Comparison of ENCODE assay signal across 32 cellular contexts in genomic region chr6:20838113-20838512, GRCh38.
"Had no signal": no experiment of that assay in that cellular context is flagged by ENCODE, and none has a peak within 500 bp of the region (broad histone marks: within the 10 kb centered on the region; RNA-seq: fewer than 3 reads in every experiment).

No MANE protein-coding gene starts in this region.

- H3K4me1 ChIP-seq: SJCRH30 had no signal

- H3K9me3 Mint-ChIP-seq: activated T-cell treated with anti-CD3 and anti-CD28 coated beads, Interleukin-2, amount 50 U/mL, for 24 hours had no signal

- H3K36me3 Mint-ChIP-seq: WTC11 had no signal

- H3K36me3 ChIP-seq: brain microvascular endothelial cell, cardiac muscle cell, SJCRH30 had no signal

- H3K4me3 ChIP-seq: cardiac muscle cell, SJCRH30 had no signal

- H3K9me3 ChIP-seq: SJCRH30, SK-N-SH had no signal

- H3K4me2 ChIP-seq: SK-N-SH had no signal

- H3K27ac ChIP-seq: brain microvascular endothelial cell, cardiac muscle cell, SJCRH30 had no signal

- H3K27me3 Mint-ChIP-seq: activated CD8-positive, alpha-beta memory T cell treated with anti-CD3 and anti-CD28 coated beads, Interleukin-2, amount 10 ng/mL, durations not matched to agents 7 days and 5 days; activated naive CD8-positive, alpha-beta T cell; activated T-cell treated with anti-CD3 and anti-CD28 coated beads, Interleukin-2, amount 50 U/mL, for 24 hours had no signal

- H3K27me3 ChIP-seq: brain microvascular endothelial cell, cardiac muscle cell, SJCRH30 had no signal

- H3K27ac Mint-ChIP-seq: activated CD8-positive, alpha-beta memory T cell treated with anti-CD3 and anti-CD28 coated beads, Interleukin-2, amount 10 ng/mL, durations not matched to agents 7 days and 5 days; activated naive CD8-positive, alpha-beta T cell; activated T-cell treated with anti-CD3 and anti-CD28 coated beads, Interleukin-2, amount 50 U/mL, for 24 hours; activated T-helper 1 cell treated with anti-CD3 and anti-CD28 coated beads, Interleukin-12 subunit alpha, Interleukin-12 subunit beta, Interleukin-2, Interleukin-4 antibody, amounts not matched to agents 30 ng/mL and 10 ng/mL and 1 ng/mL, durations not matched to agents 14 hours and 24 hours and 36 hours; T-helper 2 cell treated with Interferon-gamma antibody and Interleukin-4, amounts not matched to agents 5 μg/mL and 100 μg/mL, for 36 hours; WTC11 had no signal

- DNase-seq: activated CD4-positive, alpha-beta T cell treated with anti-CD3 and anti-CD28 coated beads for 48 hours; activated CD4-positive, alpha-beta T cell treated with anti-CD3 and anti-CD28 coated beads, Interleukin-2, amount 50 U/mL, for 48 hours; activated CD4-positive, CD25-positive, alpha-beta regulatory T cell treated with anti-CD3 and anti-CD28 coated beads, Interleukin-2, amount 50 U/mL, for 72 hours; activated CD8-positive, alpha-beta memory T cell treated with anti-CD3 and anti-CD28 coated beads, Interleukin-2, amount 10 ng/mL, durations not matched to agents 7 days and 5 days; activated effector memory CD4-positive, alpha-beta T cell treated with Interleukin-2 at 50 U/mL for 16 hours; activated naive CD4-positive, alpha-beta T cell; activated T-cell treated with anti-CD3 and anti-CD28 coated beads, Interleukin-2, amount 50 U/mL, for 24 hours; amygdala; brain microvascular endothelial cell; cerebellar nuclear complex; Kasumi-1; NCI-H1105; NCI-H1436; NCI-H1694 treated with DMSO at 0.1 percent for 48 hours; NCI-H2029 treated with DMSO at 0.1 percent for 48 hours; NCI-H345; NCI-H510A; NCI-H526 treated with DMSO at 0.1 percent for 48 hours; NCI-H82; NK-92 treated with Interleukin-12 subunit alpha and Interleukin-12 subunit beta, amount 100 ng/mL, for 24 hours; OCI-M1; RPMI8226; SJCRH30; SK-N-SH; T-helper 1 cell had no signal

- H3K4me3 Mint-ChIP-seq: activated CD8-positive, alpha-beta memory T cell treated with anti-CD3 and anti-CD28 coated beads, Interleukin-2, amount 10 ng/mL, durations not matched to agents 7 days and 5 days; activated naive CD8-positive, alpha-beta T cell; activated T-cell treated with anti-CD3 and anti-CD28 coated beads, Interleukin-2, amount 50 U/mL, for 24 hours; activated T-helper 1 cell treated with anti-CD3 and anti-CD28 coated beads, Interleukin-12 subunit alpha, Interleukin-12 subunit beta, Interleukin-2, Interleukin-4 antibody, amounts not matched to agents 30 ng/mL and 10 ng/mL and 1 ng/mL, durations not matched to agents 14 hours and 24 hours and 36 hours; T-helper 2 cell treated with Interferon-gamma antibody and Interleukin-4, amounts not matched to agents 5 μg/mL and 100 μg/mL, for 36 hours; WTC11 had no signal

- H3K9ac ChIP-seq: SK-N-SH had no signal

- ATAC-seq: activated CD8-positive, alpha-beta memory T cell treated with anti-CD3 and anti-CD28 coated beads, Interleukin-2, amount 10 ng/mL, durations not matched to agents 7 days and 5 days; Panc1; Right ventricle myocardium inferior; WTC11 had no signal
